In genomic region chr19:16714702-16715294, GRCh38 we compare ENCODE assay signal across 8 cellular contexts. TPM values are rescaled to one million over a fixed set of nuclear protein-coding genes. Genes with fewer than 3 reads are reported as not detected.
DNase-seq lines count a peak whose midpoint lies in the region; ATAC-seq and TF ChIP-seq lines count a peak whose summit lies in the region.

No MANE protein-coding gene starts in this region.

- TF ChIP-seq CTCF in WERI-Rb-1 (IDR thresholded peaks at IDR 0.05; ENCODE audit: low read depth, low read length): peak; percentile 82
- TF ChIP-seq CTCF in choroid plexus epithelial cell (conservative IDR thresholded peaks at IDR 0.05; ENCODE audit: low read depth, low read length): peak; percentile 91
- TF ChIP-seq CTCF in right lobe of liver (IDR thresholded peaks at IDR 0.05): peak; percentile 59 to 74 (median 69)

- ATAC-seq in right lobe of liver: peak; percentile 36 to 67 (median 60)
- no peak for ATAC-seq in GM18867 (IDR thresholded peaks at IDR 0.05; ENCODE audit: unreplicated experiment)

- H3K27me3 ChIP-seq in WERI-Rb-1 (ENCODE audit: insufficient read depth, low read depth, severe bottlenecking) (no peaks in the 10 kb centered on the region), right lobe of liver (no peaks in the 10 kb centered on the region)

- H3K36me3 ChIP-seq in WERI-Rb-1 (no peaks in the 10 kb centered on the region), right lobe of liver (no peaks in the 10 kb centered on the region)

- H3K27ac ChIP-seq in WERI-Rb-1 (no peak overlapping the region), right lobe of liver (no peak overlapping the region)

- H3K9me3 ChIP-seq in WERI-Rb-1 (ENCODE audit: severe bottlenecking): no peaks in the 10 kb centered on the region
- no peaks in the 10 kb centered on the region for H3K9me3 ChIP-seq in right lobe of liver

- H3K4me1 ChIP-seq in right lobe of liver: peaks cover 0 to 4% (median 0%) of the 10 kb centered on the region in 4 donors

- intact Hi-C loops in right lobe of liver (cut with DNase I): no loop called here

- no peak for TF ChIP-seq POLR2A in right lobe of liver (IDR thresholded peaks at IDR 0.05)

- peak; percentile 32 to 60 for DNase-seq in NCI-H524 (lab: John Stamatoyannopoulos, UW)
- DNase-seq in NCI-H524 treated with DMSO at 0.1 percent for 48 hours (lab: John Stamatoyannopoulos, UW): no peak
- peak; percentile 22 for DNase-seq in NCI-H1694 (lab: John Stamatoyannopoulos, UW)
- peak; percentile 61 for DNase-seq in WERI-Rb-1
- DNase-seq in choroid plexus epithelial cell (ENCODE audit: low read depth): peak; percentile 51
- peak; percentile 28 to 56 (median 56) for DNase-seq in right lobe of liver
- peak; percentile 2 to 6 for DNase-seq in stimulated activated CD8-positive, alpha-beta memory T cell treated with anti-CD3 and anti-CD28 coated beads, Interleukin-7, amount 100 ng/mL, for 1 hour (ENCODE audit: low read depth in 2 of 2)

- H3K4me3 ChIP-seq in WERI-Rb-1 (ENCODE audit: low read depth, low read length) (no peak overlapping the region), choroid plexus epithelial cell (ENCODE audit: low read depth, low read length) (no peak overlapping the region), right lobe of liver (no peak overlapping the region)

- 27% methylated on average over 14 of the region's 14 CpGs for WGBS in right lobe of liver (ENCODE audit: insufficient coverage, low coverage, low lambda C conversion rate, missing lambda C conversion rate)

RNA-seq across cellular contexts. Expression of gene NWD1, which starts 4.8 kb away (rescaled TPM):
- total RNA-seq in right lobe of liver: under 1 TPM in 1 of 6 experiments, not detected in 5; 0.09 TPM

RNA-seq across cellular contexts. Expression of gene TMEM38A, which starts 53.9 kb away (rescaled TPM):
- 1 to 10 TPM; 2.7 to 8.3 (median 5.3) TPM for total RNA-seq in right lobe of liver

RNA-seq across cellular contexts. Expression of gene SMIM7, which starts 54.9 kb away (rescaled TPM):
- total RNA-seq in right lobe of liver: 10 to 100 TPM; 34.7 to 76.5 (median 41.2) TPM
